In the genomic region with DNA sequence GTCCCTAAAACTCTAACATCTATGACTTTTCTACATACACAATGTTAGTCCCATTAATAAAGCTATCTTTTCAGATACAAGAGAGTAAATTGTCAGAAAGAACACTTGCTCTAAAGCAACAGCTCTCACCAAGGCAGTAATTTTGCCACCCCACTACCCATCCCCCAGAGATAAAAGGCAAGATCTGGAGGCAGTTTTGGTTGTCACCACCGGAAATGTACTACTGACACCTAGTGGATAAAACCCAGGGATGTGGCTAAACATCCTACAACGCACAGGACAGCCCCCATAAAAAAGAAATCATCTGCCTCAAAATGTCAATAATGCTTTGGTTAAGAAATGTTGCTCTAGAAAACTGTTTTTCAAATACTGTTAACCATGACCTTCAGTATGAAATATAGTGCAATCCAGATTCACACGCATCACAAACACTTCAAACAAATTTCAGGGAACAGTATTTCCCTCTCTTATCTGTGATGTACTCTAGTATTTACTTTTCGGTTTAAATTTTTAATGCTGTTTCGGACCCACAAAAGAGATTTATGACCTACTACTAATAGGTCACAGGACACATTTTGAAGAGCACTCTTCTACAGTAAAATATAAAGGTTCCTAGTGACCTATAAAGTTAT, we compare ENCODE assay signal across 8 cellular contexts. TPM values are rescaled to one million over a fixed set of nuclear protein-coding genes. Genes with fewer than 3 reads are reported as not detected.
DNase-seq lines count a peak whose midpoint lies in the region; ATAC-seq lines count a peak whose summit lies in the region.

No MANE protein-coding gene starts in this region.

- DNase-seq in DMS53 treated with DMSO at 0.1 percent for 48 hours (lab: John Stamatoyannopoulos, UW; ENCODE audit: unreplicated experiment) (peak; percentile 51), LoVo (ENCODE audit: low spot score) (peak; percentile 49), SIG-M5 (lab: John Stamatoyannopoulos, UW) (peak; percentile 37), left cardiac atrium (peak; percentile 26), sciatic nerve (ENCODE audit: low spot score) (no peak)
- DNase-seq in activated naive CD4-positive, alpha-beta T cell treated with anti-CD3 and anti-CD28 coated beads, Interleukin-2, amount 50 U/mL, for 16 hours: peak; percentile 50

- intact Hi-C loops in left cardiac atrium (cut with DNase I): loop anchor here in 1 of 2 donors (5.0 kb wide), 1 partner anchor 173 kb away; no protein-coding TSS in a partner anchor
- intact Hi-C loops in sciatic nerve (cut with DNase I): no loop called here

- ATAC-seq in GM21717 (IDR thresholded peaks at IDR 0.05; ENCODE audit: unreplicated experiment) (peak; percentile 45), left cardiac atrium (peak; percentile 40 to 52), sciatic nerve (peak; percentile 74), HG03108 (IDR thresholded peaks at IDR 0.05; ENCODE audit: unreplicated experiment) (no peak)

RNA-seq across cellular contexts. Expression of a gene that starts 5.1 kb away (rescaled TPM):
- 10 to 100 TPM; 69.1 to 71.0 TPM for total RNA-seq in left cardiac atrium
- 97.4 TPM for total RNA-seq in sciatic nerve

RNA-seq across cellular contexts. Expression of a gene that starts 31.6 kb away (rescaled TPM):
- total RNA-seq in left cardiac atrium: 10 to 100 TPM; 30.9 to 35.4 TPM
- total RNA-seq in sciatic nerve: 42.8 TPM

RNA-seq across cellular contexts. Expression of a gene that starts 52.8 kb away (rescaled TPM):
- total RNA-seq in left cardiac atrium: 10 to 100 TPM in 1 of 2 donors, 1 to 10 TPM in 1; 8.7 to 11.0 TPM
- 9.1 TPM for total RNA-seq in sciatic nerve
